In genomic region chr6:155316419-155316818, GRCh38 we compare ENCODE assay signal across 26 cellular contexts. TPM values are rescaled to one million over a fixed set of nuclear protein-coding genes. Genes with fewer than 3 reads are reported as not detected.
A peak's percentile ranks its signal among the peaks of the same experiment; 100 is the strongest.
DNase-seq lines count a peak whose midpoint lies in the region; ATAC-seq, FAIRE-seq and TF ChIP-seq lines count a peak whose summit lies in the region.
"Had no signal": no experiment of that assay in that cellular context is flagged by ENCODE, and none has a peak within 500 bp of the region (broad histone marks: within the 10 kb centered on the region; RNA-seq: fewer than 3 reads in every experiment).

No MANE protein-coding gene starts in this region.

- no peak overlapping the region for H3K9ac ChIP-seq in OCI-LY1 (ENCODE audit: low read length)
- no peak overlapping the region for H3K9ac ChIP-seq in K562 (ENCODE audit: insufficient read depth in 1 of 2, low read depth in 2 of 2, low read length in 2 of 2)

- in situ Hi-C loops in K562 (cut with MboI): loop anchor here (25.0 kb wide), 1 partner anchor 1871 kb away; no protein-coding TSS in a partner anchor

- no peaks in the 10 kb centered on the region for H3K9me2 ChIP-seq in OCI-LY1 (ENCODE audit: low read depth, low read length)

- H3K4me1 ChIP-seq in OCI-LY1 (ENCODE audit: insufficient read depth, low read length, severe bottlenecking) (peaks cover 27% of the 10 kb centered on the region), K562 (replicated peaks in 1 of 2; ENCODE audit: control insufficient read depth in 2 of 2, insufficient read depth in 2 of 2, low read length in 2 of 2) (peaks cover 4 to 7% of the 10 kb centered on the region in 2 experiments; a peak in 3 of 5 replicates), thyroid gland (peaks cover 0 to 4% of the 10 kb centered on the region in 2 donors)

- no peak for TF ChIP-seq EP300 in K562 (IDR thresholded peaks at IDR 0.05; ENCODE audit: low read length)

- H3K27ac ChIP-seq in OCI-LY1 (ENCODE audit: low read depth, low read length, poor library complexity, severe bottlenecking) (peak overlapping the region; percentile 94), K562 (ENCODE audit: extremely low read depth, low read depth, low read length) (no peak overlapping the region), thyroid gland (no peak overlapping the region)
- H3K27ac ChIP-seq: cardiac muscle cell, VCaP had no signal

- peaks cover 38% of the 10 kb centered on the region for H3K4me1 Mint-ChIP-seq in activated CD4-positive, alpha-beta memory T cell treated with anti-CD3 and anti-CD28 coated beads, Interleukin-2, amount 10 ng/mL, durations not matched to agents 7 days and 5 days
- peaks cover 29% of the 10 kb centered on the region for H3K4me1 Mint-ChIP-seq in activated CD4-positive, alpha-beta memory T cell treated with anti-CD3 and anti-CD28 coated beads for 36 hours (ENCODE audit: low read depth)
- peaks cover 34% of the 10 kb centered on the region for H3K4me1 Mint-ChIP-seq in neural crest cell

- no peaks in the 10 kb centered on the region for H3K27me3 ChIP-seq in OCI-LY1 (ENCODE audit: insufficient read depth, low read length)
- H3K27me3 ChIP-seq in K562 (ENCODE audit: control insufficient read depth in 2 of 2, insufficient read depth in 2 of 2, low read length in 2 of 2): no peaks in the 10 kb centered on the region
- H3K27me3 ChIP-seq in thyroid gland: no peaks in the 10 kb centered on the region
- H3K27me3 ChIP-seq: BLaER1 treated with 17β-estradiol and CSF1 and Interleukin-3, amounts not matched to agents 10 nM and 100 nM; cardiac muscle cell; heart left ventricle had no signal

- H3K9me1 ChIP-seq in K562 (ENCODE audit: control insufficient read depth, insufficient read depth, low read length): no peaks in the 10 kb centered on the region

- peak overlapping the region; percentile 29 for H3K4me3 Mint-ChIP-seq in activated CD4-positive, alpha-beta memory T cell treated with anti-CD3 and anti-CD28 coated beads, Interleukin-2, amount 10 ng/mL, durations not matched to agents 7 days and 5 days
- no peak overlapping the region for H3K4me3 Mint-ChIP-seq in activated CD4-positive, alpha-beta memory T cell treated with anti-CD3 and anti-CD28 coated beads for 36 hours
- H3K4me3 Mint-ChIP-seq in neural crest cell: peak overlapping the region; percentile 21
- H3K4me3 Mint-ChIP-seq: mesothelial cell of epicardium had no signal

- H3K36me3 Mint-ChIP-seq in activated CD4-positive, alpha-beta memory T cell treated with anti-CD3 and anti-CD28 coated beads, Interleukin-2, amount 10 ng/mL, durations not matched to agents 7 days and 5 days (ENCODE audit: low read depth): peaks cover 13% of the 10 kb centered on the region
- H3K36me3 Mint-ChIP-seq in activated CD4-positive, alpha-beta memory T cell treated with anti-CD3 and anti-CD28 coated beads for 36 hours: peaks cover 17% of the 10 kb centered on the region
- H3K36me3 Mint-ChIP-seq in neural crest cell (ENCODE audit: low read depth): no peaks in the 10 kb centered on the region
- H3K36me3 Mint-ChIP-seq: mesothelial cell of epicardium had no signal

- WGBS in K562 (ENCODE audit: insufficient coverage, low coverage, missing lambda C conversion rate): 74% methylated on average over 1 of the region's 1 CpG
- 92 to 94% methylated on average over 1 of the region's 1 CpG for WGBS in thyroid gland, 2 donors

- no peak for FAIRE-seq in K562 (lab: Jason Lieb, UNC)

- H4K20me1 ChIP-seq in OCI-LY1 (ENCODE audit: insufficient read depth, low read length) (no peaks in the 10 kb centered on the region), K562 (replicated peaks; ENCODE audit: control insufficient read depth, insufficient read depth, low read length) (no peaks in the 10 kb centered on the region)
- H4K20me1 ChIP-seq: BLaER1 treated with 17β-estradiol and CSF1 and Interleukin-3, amounts not matched to agents 10 nM and 100 nM had no signal

- no peaks in the 10 kb centered on the region for H3K9me3 ChIP-seq in OCI-LY1 (ENCODE audit: low read length)
- H3K9me3 ChIP-seq in K562 (replicated peaks; ENCODE audit: control insufficient read depth, insufficient read depth, low read depth, low read length): no peaks in the 10 kb centered on the region
- no peaks in the 10 kb centered on the region for H3K9me3 ChIP-seq in thyroid gland
- H3K9me3 ChIP-seq: heart left ventricle had no signal

- intact Hi-C loops in activated CD4-positive, alpha-beta memory T cell treated with anti-CD3 and anti-CD28 coated beads for 36 hours (cut with micrococcal nuclease): loop anchor here (10.0 kb wide), 5 partner anchors 642 to 1958 kb away; no protein-coding TSS in a partner anchor
- intact Hi-C loops in K562 (cut with micrococcal nuclease) (loop anchor here (10.0 kb wide), 1 partner anchor 1368 kb away; no protein-coding TSS in a partner anchor), thyroid gland (cut with DNase I) (no loop called here)

- ATAC-seq in K562: no peak
- no peak for ATAC-seq in HG02588 (IDR thresholded peaks at IDR 0.05; ENCODE audit: unreplicated experiment)
- ATAC-seq: heart left ventricle; left lobe of liver; naive thymus-derived CD8-positive, alpha-beta T cell had no signal

- H2AFZ ChIP-seq in OCI-LY1 (ENCODE audit: low read length): peak overlapping the region; percentile 45; the same call in 1 of the 2 replicates
- H2AFZ ChIP-seq in K562 (ENCODE audit: low read depth, low read length): peak overlapping the region; percentile 98

- BruUV-seq in K562 (replicated peaks; lab: Mats Ljungman, UMichigan): no TSS peak

- POLR2A ChIA-PET in activated CD4-positive, alpha-beta memory T cell treated with anti-CD3 and anti-CD28 coated beads, Interleukin-2, amount 10 ng/mL, durations not matched to agents 7 days and 5 days (lab: Charles Lee): interaction anchor here (0.8 to 5.3 kb wide), 4 partner anchors 102 to 1705 kb away, joined by 3 to 31 read pairs (median 14); no protein-coding TSS in a partner anchor
- POLR2A ChIA-PET in activated CD4-positive, alpha-beta memory T cell treated with anti-CD3 and anti-CD28 coated beads for 36 hours (lab: Charles Lee): interaction anchor here (0.7 to 2.0 kb wide), 2 partner anchors 102 to 373 kb away, joined by 3 to 12 read pairs; no protein-coding TSS in a partner anchor
- POLR2A ChIA-PET in K562 (lab: Yijun Ruan, JAX): no interaction called here

- TF ChIP-seq POLR2A in K562 (conservative IDR thresholded peaks at IDR 0.05) (no peak), thyroid gland (IDR thresholded peaks at IDR 0.05) (no peak)

- H3K4me3 ChIP-seq in OCI-LY1 (ENCODE audit: low read depth, low read length, poor library complexity, severe bottlenecking) (no peak overlapping the region), K562 (no peak overlapping the region), thyroid gland (replicated peaks in 1 of 3) (no peak overlapping the region)
- H3K4me3 ChIP-seq: cardiac muscle cell, heart left ventricle had no signal

- peaks cover 1% of the 10 kb centered on the region for H3K27me3 Mint-ChIP-seq in activated CD4-positive, alpha-beta memory T cell treated with anti-CD3 and anti-CD28 coated beads, Interleukin-2, amount 10 ng/mL, durations not matched to agents 7 days and 5 days
- H3K27me3 Mint-ChIP-seq in activated CD4-positive, alpha-beta memory T cell treated with anti-CD3 and anti-CD28 coated beads for 36 hours: no peaks in the 10 kb centered on the region
- no peaks in the 10 kb centered on the region for H3K27me3 Mint-ChIP-seq in neural crest cell (ENCODE audit: low read depth)
- H3K27me3 Mint-ChIP-seq: progenitor cell of endocrine pancreas had no signal

- no peak overlapping the region for H3K4me2 ChIP-seq in OCI-LY1 (ENCODE audit: low read length)
- H3K4me2 ChIP-seq in K562 (ENCODE audit: insufficient read depth, low read length): no peak overlapping the region

- TF ChIP-seq CTCF in OCI-LY1 (IDR thresholded peaks at IDR 0.05; ENCODE audit: low read length): no peak
- no peak for TF ChIP-seq CTCF in K562 (IDR thresholded peaks at IDR 0.05 in 2 of 3, conservative IDR thresholded peaks at IDR 0.05 in 1 of 3; ENCODE audit: insufficient read depth in 2 of 3, low read depth in 1 of 3, low read length in 3 of 3)
- TF ChIP-seq CTCF in neural crest cell (conservative IDR thresholded peaks at IDR 0.05): no peak
- no peak for TF ChIP-seq CTCF in thyroid gland (IDR thresholded peaks at IDR 0.05)

- H3K27ac Mint-ChIP-seq in activated CD4-positive, alpha-beta memory T cell treated with anti-CD3 and anti-CD28 coated beads, Interleukin-2, amount 10 ng/mL, durations not matched to agents 7 days and 5 days: no peak overlapping the region
- no peak overlapping the region for H3K27ac Mint-ChIP-seq in activated CD4-positive, alpha-beta memory T cell treated with anti-CD3 and anti-CD28 coated beads for 36 hours
- no peak overlapping the region for H3K27ac Mint-ChIP-seq in neural crest cell (ENCODE audit: unreplicated experiment)
- H3K27ac Mint-ChIP-seq: progenitor cell of endocrine pancreas had no signal

- no peak for TF ChIP-seq RAD21 in K562 (CRISPR knock-in tag; conservative IDR thresholded peaks at IDR 0.05 in 1 of 2, IDR thresholded peaks at IDR 0.05 in 1 of 2)

- CTCF ChIA-PET in activated CD4-positive, alpha-beta memory T cell treated with anti-CD3 and anti-CD28 coated beads, Interleukin-2, amount 10 ng/mL, durations not matched to agents 7 days and 5 days (lab: Charles Lee): interaction anchor here (0.8 to 3.1 kb wide), 9 partner anchors 11 to 529 kb away, joined by 3 to 27 read pairs (median 4); no protein-coding TSS in a partner anchor
- CTCF ChIA-PET in activated CD4-positive, alpha-beta memory T cell treated with anti-CD3 and anti-CD28 coated beads for 36 hours (lab: Charles Lee): interaction anchor here (1.0 to 5.3 kb wide), 7 partner anchors 11 to 388 kb away, joined by 3 to 53 read pairs (median 3); no protein-coding TSS in a partner anchor
- CTCF ChIA-PET in K562 (lab: Yijun Ruan, JAX; ENCODE audit: low intra/inter-chr PET ratio): no interaction called here

- H3K36me3 ChIP-seq in OCI-LY1 (ENCODE audit: insufficient read depth, low read length) (peaks cover 15% of the 10 kb centered on the region; the same call in 1 of the 2 replicates), K562 (ENCODE audit: control insufficient read depth, insufficient read depth, low read length) (peaks cover 14% of the 10 kb centered on the region), thyroid gland (no peaks in the 10 kb centered on the region)
- H3K36me3 ChIP-seq: cardiac muscle cell had no signal

- H3K79me2 ChIP-seq in OCI-LY1 (ENCODE audit: insufficient read depth, low read length): peaks cover 11% of the 10 kb centered on the region
- peaks cover 23% of the 10 kb centered on the region for H3K79me2 ChIP-seq in K562 (ENCODE audit: control insufficient read depth, insufficient read depth, low read length)

- H3F3A ChIP-seq in OCI-LY1 (ENCODE audit: insufficient read depth, low read length): no peaks in the 10 kb centered on the region

- no peaks in the 10 kb centered on the region for H3K9me3 Mint-ChIP-seq in activated CD4-positive, alpha-beta memory T cell treated with anti-CD3 and anti-CD28 coated beads, Interleukin-2, amount 10 ng/mL, durations not matched to agents 7 days and 5 days
- H3K9me3 Mint-ChIP-seq in activated CD4-positive, alpha-beta memory T cell treated with anti-CD3 and anti-CD28 coated beads for 36 hours: no peaks in the 10 kb centered on the region
- no peaks in the 10 kb centered on the region for H3K9me3 Mint-ChIP-seq in neural crest cell

- no peak for DNase-seq in activated CD4-positive, alpha-beta memory T cell treated with anti-CD3 and anti-CD28 coated beads, Interleukin-2, amount 10 ng/mL, durations not matched to agents 7 days and 5 days
- no peak for DNase-seq in activated CD4-positive, alpha-beta memory T cell treated with anti-CD3 and anti-CD28 coated beads for 36 hours
- DNase-seq in K562 (ENCODE audit: extremely low read depth in 1 of 4, low spot score in 3 of 4) (no peak), neural crest cell (ENCODE audit: low read depth, low spot score) (no peak), thyroid gland (no peak), hippocampal formation (lab: John Stamatoyannopoulos, UW) (no peak)
- DNase-seq: activated CD4-positive, alpha-beta T cell treated with anti-CD3 and anti-CD28 coated beads, Interleukin-2, amount 50 U/mL, for 4 hours; activated gamma-delta T cell treated with Interleukin-2 at 50 U/mL for 16 hours; activated T-cell treated with anti-CD3 and anti-CD28 coated beads for 4 hours; heart left ventricle; naive thymus-derived CD8-positive, alpha-beta T cell; NCI-H1417; NCI-H510A; substantia nigra had no signal

RNA-seq across cellular contexts. Expression of gene TFB1M, which starts 2.1 kb away (rescaled TPM):
- total RNA-seq in activated CD4-positive, alpha-beta memory T cell treated with anti-CD3 and anti-CD28 coated beads, Interleukin-2, amount 10 ng/mL, durations not matched to agents 7 days and 5 days: 10 to 100 TPM; 24.6 to 28.1 TPM
- 10 to 100 TPM; 45.1 to 48.5 TPM for total RNA-seq in activated CD4-positive, alpha-beta memory T cell treated with anti-CD3 and anti-CD28 coated beads for 36 hours
- 78.0 and 128 TPM in 2 replicates for total RNA-seq in K562 (2011; cell fraction: chromatin; rRNA removed; ENCODE audit: low replicate concordance)
- 43.4 and 57.8 TPM in 2 replicates for total RNA-seq in K562 (2011; cell fraction: nucleolus; rRNA removed)
- 59.3 and 74.2 TPM in 2 replicates for total RNA-seq in K562 (2011; cell fraction: nucleoplasm; rRNA removed)
- total RNA-seq in K562 (2014; rRNA removed) (34.5 and 34.6 TPM in 2 replicates), K562 (2014; rRNA removed; fragmentation: Illumina TruSeq; extraction: Trizol) (48.8 and 52.4 TPM in 2 replicates), K562 (2015; rRNA removed; fragmentation: Illumina TruSeq; extraction: Trizol) (36.8 and 42.8 TPM in 2 replicates), K562 (2021) (35.6 and 50.7 TPM in 2 replicates), neural crest cell (26.8 and 30.5 TPM in 2 replicates), thyroid gland (10 to 100 TPM; 13.9 to 28.1 (median 21.2) TPM)
- polyA plus RNA-seq in K562 (2011; rRNA removed) (32.8 and 40.4 TPM in 2 replicates), K562 (2014; fragmentation: Illumina TruSeq; extraction: Trizol) (34.6 and 39.7 TPM in 2 replicates), K562 (2014; fragmentation: Nextera tagmentation; extraction: Ambion mirVana) (100 to 1,000 TPM; 129 to 145 TPM), K562 (2014; rRNA removed) (36.6 and 37.6 TPM in 2 replicates)
- polyA plus RNA-seq in K562 (2011; cell fraction: cytosol; rRNA removed): 18.9 and 23.9 TPM in 2 replicates
- polyA plus RNA-seq in K562 (2011; cell fraction: nucleus; rRNA removed): 50.5 and 51.9 TPM in 2 replicates
- 19.3 and 23.7 TPM in 2 replicates for polyA plus RNA-seq in K562 (2012)
- polyA minus RNA-seq in K562 (2011; rRNA and poly(A)+ RNA removed): 55.1 and 57.5 TPM in 2 replicates
- polyA minus RNA-seq in K562 (2011; cell fraction: cytosol; rRNA and poly(A)+ RNA removed): 17.5 and 20.9 TPM in 2 replicates
- polyA minus RNA-seq in K562 (2011; cell fraction: nucleus; rRNA and poly(A)+ RNA removed): 80.4 and 104 TPM in 2 replicates

RNA-seq across cellular contexts. Expression of gene CLDN20, which starts 52.6 kb away (rescaled TPM):
- not detected for total RNA-seq in activated CD4-positive, alpha-beta memory T cell treated with anti-CD3 and anti-CD28 coated beads, Interleukin-2, amount 10 ng/mL, durations not matched to agents 7 days and 5 days
- not detected for total RNA-seq in activated CD4-positive, alpha-beta memory T cell treated with anti-CD3 and anti-CD28 coated beads for 36 hours
- total RNA-seq in K562 (2011; cell fraction: chromatin; rRNA removed; ENCODE audit: low replicate concordance): not detected in 2 replicates
- total RNA-seq in K562 (2011; cell fraction: nucleolus; rRNA removed): not detected in 2 replicates
- not detected in 2 replicates for total RNA-seq in K562 (2011; cell fraction: nucleoplasm; rRNA removed)
- total RNA-seq in K562 (2014; rRNA removed): not detected in 2 replicates
- not detected in 2 replicates for total RNA-seq in K562 (2014; rRNA removed; fragmentation: Illumina TruSeq; extraction: Trizol)
- not detected in 2 replicates for total RNA-seq in K562 (2015; rRNA removed; fragmentation: Illumina TruSeq; extraction: Trizol)
- total RNA-seq in K562 (2021): not detected in 2 replicates
- polyA plus RNA-seq in K562 (2011; rRNA removed): not detected in 2 replicates
- not detected in 2 replicates for polyA plus RNA-seq in K562 (2011; cell fraction: cytosol; rRNA removed)
- not detected in 2 replicates for polyA plus RNA-seq in K562 (2011; cell fraction: nucleus; rRNA removed)
- polyA plus RNA-seq in K562 (2012): 0.18 and 0.26 TPM in 2 replicates
- not detected in 2 replicates for polyA plus RNA-seq in K562 (2014; fragmentation: Illumina TruSeq; extraction: Trizol)
- not detected for polyA plus RNA-seq in K562 (2014; fragmentation: Nextera tagmentation; extraction: Ambion mirVana)
- polyA plus RNA-seq in K562 (2014; rRNA removed): not detected in 2 replicates
- polyA minus RNA-seq in K562 (2011; rRNA and poly(A)+ RNA removed): not detected in 2 replicates
- not detected in 2 replicates for polyA minus RNA-seq in K562 (2011; cell fraction: cytosol; rRNA and poly(A)+ RNA removed)
- polyA minus RNA-seq in K562 (2011; cell fraction: nucleus; rRNA and poly(A)+ RNA removed): not detected in 2 replicates
- total RNA-seq in neural crest cell: not detected in 2 replicates
- total RNA-seq in thyroid gland: not detected
- total RNA-seq: cardiac muscle cell; H4; heart left ventricle; left lobe of liver; M059J; mesothelial cell of epicardium; naive thymus-derived CD8-positive, alpha-beta T cell; progenitor cell of endocrine pancreas; skeletal muscle tissue; urinary bladder had no signal
- polyA plus RNA-seq: naive thymus-derived CD8-positive, alpha-beta T cell had no signal
